19 cellular contexts compared by ENCODE assay signal in genomic region chr2:19122220-19122619, GRCh38.
A peak's percentile ranks its signal among the peaks of the same experiment; 100 is the strongest.
DNase-seq lines count a peak whose midpoint lies in the region; ATAC-seq, FAIRE-seq and TF ChIP-seq lines count a peak whose summit lies in the region.
"Had no signal": no experiment of that assay in that cellular context is flagged by ENCODE, and none has a peak within 500 bp of the region (broad histone marks: within the 10 kb centered on the region; RNA-seq: fewer than 3 reads in every experiment).

No MANE protein-coding gene starts in this region.

- peaks cover 6% of the 10 kb centered on the region for H3K9me3 Mint-ChIP-seq in chondrocyte (ENCODE audit: low read depth)

- H3K9ac ChIP-seq in kidney (ENCODE audit: low read length in 2 of 2), result no peak overlapping the region
- H3K9ac ChIP-seq: BLaER1 treated with 17β-estradiol and CSF1 and Interleukin-3, amounts not matched to agents 10 nM and 100 nM had no signal

- peak; percentile 56 for ATAC-seq in GM19372 (IDR thresholded peaks at IDR 0.05; ENCODE audit: low read depth, unreplicated experiment)
- ATAC-seq in HG03432 (IDR thresholded peaks at IDR 0.05; ENCODE audit: unreplicated experiment), result peak; percentile 40
- ATAC-seq: GM12878, K562 had no signal

- H3K4me1 Mint-ChIP-seq in chondrocyte (ENCODE audit: low read depth), result peaks cover 37% of the 10 kb centered on the region
- H3K4me1 Mint-ChIP-seq: CD4-positive, CD25-positive, alpha-beta regulatory T cell had no signal

- H3K27me3 ChIP-seq in ACC112 (ENCODE audit: insufficient read depth, low read length) (no peaks in the 10 kb centered on the region), breast epithelium (no peaks in the 10 kb centered on the region)

- FAIRE-seq in kidney (lab: Jason Lieb, UNC), result no peak
- FAIRE-seq: GM12878, GM18507, GM19239, K562 had no signal

- H3K4me3 Mint-ChIP-seq in chondrocyte (ENCODE audit: unreplicated experiment), result no peak overlapping the region
- H3K4me3 Mint-ChIP-seq: CD4-positive, CD25-positive, alpha-beta regulatory T cell; H9 had no signal

- H3K4me3 ChIP-seq in ACC112 (ENCODE audit: low read depth, low read length) (no peak overlapping the region), breast epithelium (no peak overlapping the region), kidney (ENCODE audit: low read length in 2 of 2) (no peak overlapping the region)
- H3K4me3 ChIP-seq: BLaER1 treated with 17β-estradiol and CSF1 and Interleukin-3, amounts not matched to agents 10 nM and 100 nM; GM12878; K562 had no signal

- no peak overlapping the region for H2AFZ ChIP-seq in ACC112 (ENCODE audit: low read length, unreplicated experiment)

- no peak for DNase-seq in breast epithelium (ENCODE audit: low spot score in 2 of 2)
- no peak for DNase-seq in chondrocyte (ENCODE audit: low spot score)
- no peak for DNase-seq in activated gamma-delta T cell treated with Interleukin-2 at 50 U/mL for 16 hours
- no peak for DNase-seq in kidney
- DNase-seq: 8988T; ACHN; CD4-positive, CD25-positive, alpha-beta regulatory T cell; DMS53; GOT3; H9 had no signal

- TF ChIP-seq CTCF in breast epithelium (IDR thresholded peaks at IDR 0.05) (no peak), chondrocyte (IDR thresholded peaks at IDR 0.05) (no peak), kidney (IDR thresholded peaks at IDR 0.05; ENCODE audit: borderline replicate concordance, extremely low read depth, insufficient read depth) (no peak)

- H3K4me1 ChIP-seq in ACC112 (ENCODE audit: control insufficient read depth, insufficient read depth, low read length, unreplicated experiment), result peaks cover 51% of the 10 kb centered on the region
- H3K4me1 ChIP-seq in breast epithelium, result no peaks in the 10 kb centered on the region
- H3K4me1 ChIP-seq in kidney (ENCODE audit: control insufficient read depth in 1 of 2, insufficient read depth in 1 of 2, low read depth in 1 of 2, low read length in 2 of 2), result no peaks in the 10 kb centered on the region

- no peaks in the 10 kb centered on the region for H3K36me3 ChIP-seq in ACC112 (ENCODE audit: insufficient read depth, low read length)
- H3K36me3 ChIP-seq in breast epithelium, result no peaks in the 10 kb centered on the region
- H3K36me3 ChIP-seq in kidney (ENCODE audit: control insufficient read depth in 1 of 2, insufficient read depth in 2 of 2, low read length in 2 of 2), result no peaks in the 10 kb centered on the region
- H3K36me3 ChIP-seq: BLaER1 treated with 17β-estradiol and CSF1 and Interleukin-3, amounts not matched to agents 10 nM and 100 nM had no signal

- H3K27me3 Mint-ChIP-seq in chondrocyte (ENCODE audit: low read depth), result peaks cover 7% of the 10 kb centered on the region
- H3K27me3 Mint-ChIP-seq: CD4-positive, CD25-positive, alpha-beta regulatory T cell had no signal

- no peaks in the 10 kb centered on the region for H3K79me2 ChIP-seq in ACC112 (ENCODE audit: control insufficient read depth, insufficient read depth, low read length, unreplicated experiment)

- no peak overlapping the region for H3K27ac Mint-ChIP-seq in chondrocyte (ENCODE audit: unreplicated experiment)
- H3K27ac Mint-ChIP-seq: CD4-positive, CD25-positive, alpha-beta regulatory T cell had no signal

- no peaks in the 10 kb centered on the region for H3K9me3 ChIP-seq in breast epithelium
- H3K9me3 ChIP-seq in kidney (ENCODE audit: control insufficient read depth in 1 of 2, low read length in 2 of 2), result no peaks in the 10 kb centered on the region

- no peak for TF ChIP-seq POLR2A in breast epithelium (IDR thresholded peaks at IDR 0.05)

- intact Hi-C loops in breast epithelium (cut with DNase I; ENCODE audit: low total_unique reads), result loop anchor here (5.0 kb wide), 1 partner anchor 865 kb away; no protein-coding TSS in a partner anchor
- intact Hi-C loops in kidney (cut with DNase I), result no loop called here

- H3K36me3 Mint-ChIP-seq in chondrocyte (ENCODE audit: low read depth), result peaks cover 5% of the 10 kb centered on the region
- H3K36me3 Mint-ChIP-seq: CD4-positive, CD25-positive, alpha-beta regulatory T cell had no signal

- H3K27ac ChIP-seq in ACC112 (ENCODE audit: low read depth, low read length) (peak overlapping the region; percentile 80), breast epithelium (peak overlapping the region; percentile 82 to 87), kidney (ENCODE audit: low read depth in 2 of 2, low read length in 2 of 2) (no peak overlapping the region)
- H3K27ac ChIP-seq: BLaER1 treated with 17β-estradiol and CSF1 and Interleukin-3, amounts not matched to agents 10 nM and 100 nM; HL-60 had no signal

Comparison
In these comparisons a context has a peak if more than half of its experiments do, and no peak if none do; other contexts are left out.
1. H3K27ac ChIP-seq: peak in ACC112 (single experiment) and breast epithelium (2 of 2); none in kidney (0 of 2).